8 cellular contexts compared by ENCODE assay signal in the genomic region with DNA sequence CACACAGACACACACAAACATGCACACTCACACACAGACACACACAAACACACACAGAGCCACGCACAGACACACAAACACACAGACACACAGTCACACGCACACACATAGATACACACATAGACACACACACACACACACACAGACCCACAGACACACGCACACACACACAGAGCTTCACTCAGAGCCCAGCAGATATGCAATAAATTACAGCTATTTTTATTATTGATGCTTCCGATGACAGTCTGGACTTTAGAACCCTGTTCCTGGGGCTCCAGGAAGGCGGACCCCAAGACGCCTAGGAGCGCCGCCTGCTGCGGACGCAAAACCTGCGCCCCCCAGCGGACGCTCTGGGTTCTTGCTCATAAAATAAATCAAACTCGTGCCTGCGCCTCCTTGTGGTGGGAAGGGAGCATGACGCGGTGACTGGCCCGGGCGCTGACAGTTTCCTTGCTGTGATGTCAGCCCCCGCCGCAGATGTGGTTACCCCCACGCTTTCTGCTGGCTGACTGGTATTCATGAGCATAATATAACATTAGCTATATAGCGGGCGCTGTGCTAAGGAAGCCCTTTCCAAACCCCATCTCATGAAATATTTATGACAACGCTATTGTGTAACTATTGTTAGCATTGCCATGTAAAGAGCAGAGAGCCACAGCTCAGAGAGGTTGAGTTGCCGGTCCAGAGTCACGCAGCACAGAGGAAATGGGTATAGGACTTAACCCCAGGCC.
A peak's percentile ranks its signal among the peaks of the same experiment; 100 is the strongest.
DNase-seq lines count a peak whose midpoint lies in the region; ATAC-seq and TF ChIP-seq lines count a peak whose summit lies in the region.

No MANE protein-coding gene starts in this region.

- DNase-seq in BE2C, result peak; percentile 85
- peak; percentile 56 for DNase-seq in GM19240 (ENCODE audit: insufficient read length, low spot score)
- peak; percentile 71 for DNase-seq in NCI-H774 (lab: John Stamatoyannopoulos, UW)
- peak; percentile 93 to 95 for DNase-seq in activated CD4-positive, alpha-beta T cell treated with anti-CD3 and anti-CD28 coated beads, Interleukin-2, amount 50 U/mL, for 4 hours
- peak; percentile 92 for DNase-seq in dermis blood vessel endothelial cell
- DNase-seq in lung microvascular endothelial cell (ENCODE audit: low read depth in 2 of 2), result peak; percentile 88 to 92
- DNase-seq in stimulated activated CD8-positive, alpha-beta memory T cell treated with anti-CD3 and anti-CD28 coated beads, Interleukin-12 subunit alpha, Interleukin-12 subunit beta, amount 100 ng/mL, for 4 hours (ENCODE audit: low read depth), result peak; percentile 89

- H3K4me1 ChIP-seq in BE2C, result no peaks in the 10 kb centered on the region

- no peaks in the 10 kb centered on the region for H3K36me3 ChIP-seq in BE2C

- H3K27me3 ChIP-seq in BE2C, result peaks cover 33% of the 10 kb centered on the region

- peak; percentile 31 for ATAC-seq in HG03565 (IDR thresholded peaks at IDR 0.05; ENCODE audit: unreplicated experiment)

- H3K4me3 ChIP-seq in BE2C (ENCODE audit: low read depth, low read length), result peak overlapping the region; percentile 39

- H3K9me3 ChIP-seq in BE2C, result no peaks in the 10 kb centered on the region

- peak; percentile 100 for TF ChIP-seq CTCF in BE2C (IDR thresholded peaks at IDR 0.05; ENCODE audit: low read depth, low read length)

Comparison
In these comparisons a context has a peak if more than half of its experiments do, and no peak if none do; other contexts are left out.
1. Peak in every context shown above with its lines: DNase-seq, ATAC-seq and H3K4me3 ChIP-seq.